In genomic region chrX:107666931-107667330, GRCh38 we compare ENCODE assay signal across 17 cellular contexts. TPM values are rescaled to one million over a fixed set of nuclear protein-coding genes. Genes with fewer than 3 reads are reported as not detected.
DNase-seq lines count a peak whose midpoint lies in the region; ATAC-seq and TF ChIP-seq lines count a peak whose summit lies in the region.
"Had no signal": no experiment of that assay in that cellular context is flagged by ENCODE, and none has a peak within 500 bp of the region (broad histone marks: within the 10 kb centered on the region; RNA-seq: fewer than 3 reads in every experiment).

No MANE protein-coding gene starts in this region.

- POLR2A ChIA-PET in CD4-positive, alpha-beta T cell (lab: Charles Lee), result no interaction called here
- POLR2A ChIA-PET in HEK293 (lab: Yijun Ruan, JAX), result no interaction called here

- DNase-seq in activated naive CD4-positive, alpha-beta T cell treated with anti-CD3 and anti-CD28 coated beads, Interleukin-2, amount 10 ng/mL, durations not matched to agents 7 days and 5 days, result no peak
- no peak for DNase-seq in activated naive CD4-positive, alpha-beta T cell treated with anti-CD3 and anti-CD28 coated beads, Interleukin-2, amount 50 U/mL, for 72 hours (ENCODE audit: low spot score in 2 of 2)
- no peak for DNase-seq in CD4-positive, alpha-beta T cell
- no peak for DNase-seq in SK-N-DZ (ENCODE audit: low spot score)
- DNase-seq: CD4-positive, CD25-positive, alpha-beta regulatory T cell; COR-L47; DMS153; DND-41; GM23248; H7; HCEC 1CT had no signal

- H3K4me3 Mint-ChIP-seq in activated naive CD4-positive, alpha-beta T cell treated with anti-CD3 and anti-CD28 coated beads, Interleukin-2, amount 10 ng/mL, durations not matched to agents 7 days and 5 days, result no peak overlapping the region
- no peak overlapping the region for H3K4me3 Mint-ChIP-seq in CD4-positive, alpha-beta T cell
- H3K4me3 Mint-ChIP-seq: B cell; CD4-positive, CD25-positive, alpha-beta regulatory T cell had no signal

- no peak for ATAC-seq in activated naive CD4-positive, alpha-beta T cell treated with anti-CD3 and anti-CD28 coated beads, Interleukin-2, amount 50 U/mL, for 72 hours
- ATAC-seq in CD4-positive, alpha-beta T cell (ENCODE audit: poor library complexity), result no peak
- no peak for ATAC-seq in HG03565 (IDR thresholded peaks at IDR 0.05; ENCODE audit: unreplicated experiment)

- intact Hi-C loops in CD4-positive, alpha-beta T cell (cut with DNase I, micrococcal nuclease), result no loop called here

- no peaks in the 10 kb centered on the region for H3K27me3 Mint-ChIP-seq in activated naive CD4-positive, alpha-beta T cell treated with anti-CD3 and anti-CD28 coated beads, Interleukin-2, amount 10 ng/mL, durations not matched to agents 7 days and 5 days
- no peaks in the 10 kb centered on the region for H3K27me3 Mint-ChIP-seq in CD4-positive, alpha-beta T cell
- H3K27me3 Mint-ChIP-seq: B cell; CD4-positive, CD25-positive, alpha-beta regulatory T cell had no signal

- no peaks in the 10 kb centered on the region for H3K27me3 ChIP-seq in CD4-positive, alpha-beta T cell (ENCODE audit: control insufficient read depth, insufficient read depth, low read length)

- H3K9me3 ChIP-seq in CD4-positive, alpha-beta T cell (ENCODE audit: control insufficient read depth, low read length), result no peaks in the 10 kb centered on the region
- H3K9me3 ChIP-seq in HEK293 (ENCODE audit: control insufficient read depth, insufficient read depth, low read depth, low read length), result no peaks in the 10 kb centered on the region
- H3K9me3 ChIP-seq: BLaER1 had no signal

- CTCF ChIA-PET in activated naive CD4-positive, alpha-beta T cell treated with anti-CD3 and anti-CD28 coated beads, Interleukin-2, amount 10 ng/mL, durations not matched to agents 7 days and 5 days (lab: Charles Lee), result interaction anchor here (1.1 kb wide), 1 partner anchor 51 kb away, joined by 3 read pairs; no protein-coding TSS in a partner anchor
- CTCF ChIA-PET in CD4-positive, alpha-beta T cell (lab: Charles Lee), result interaction anchor here (0.7 kb wide), 1 partner anchor 110 kb away, joined by 3 read pairs; the partner anchor contains the start of gene NCBP2L
- CTCF ChIA-PET in HEK293 (lab: Yijun Ruan, JAX), result interaction anchor here (0.6 to 2.2 kb wide), 4 partner anchors 12 to 110 kb away, joined by 3 to 11 read pairs (median 6); partner anchors contain the start of gene NCBP2L

- H3K4me1 Mint-ChIP-seq in activated naive CD4-positive, alpha-beta T cell treated with anti-CD3 and anti-CD28 coated beads, Interleukin-2, amount 10 ng/mL, durations not matched to agents 7 days and 5 days, result peaks cover 18% of the 10 kb centered on the region
- H3K4me1 Mint-ChIP-seq in CD4-positive, alpha-beta T cell (ENCODE audit: low read depth), result peaks cover 13% of the 10 kb centered on the region

- H3K4me3 ChIP-seq in HEK293 (ENCODE audit: low read depth, low read length), result no peak overlapping the region
- H3K4me3 ChIP-seq: BLaER1, GM23248 had no signal

- H3K27ac ChIP-seq in CD4-positive, alpha-beta T cell (ENCODE audit: low read depth, low read length), result no peak overlapping the region
- H3K27ac ChIP-seq in HEK293 (ENCODE audit: extremely low read depth, low read depth, low read length), result no peak overlapping the region
- H3K27ac ChIP-seq: 22Rv1, BLaER1, C4-2B, GM23248 had no signal

- no peaks in the 10 kb centered on the region for H3K9me3 Mint-ChIP-seq in activated naive CD4-positive, alpha-beta T cell treated with anti-CD3 and anti-CD28 coated beads, Interleukin-2, amount 10 ng/mL, durations not matched to agents 7 days and 5 days
- peaks cover 0 to 8% of the 10 kb centered on the region in 2 donors for H3K9me3 Mint-ChIP-seq in activated naive CD4-positive, alpha-beta T cell treated with anti-CD3 and anti-CD28 coated beads, Interleukin-2, amount 50 U/mL, for 72 hours
- no peaks in the 10 kb centered on the region for H3K9me3 Mint-ChIP-seq in CD4-positive, alpha-beta T cell

- peaks cover 6% of the 10 kb centered on the region for H3K36me3 Mint-ChIP-seq in activated naive CD4-positive, alpha-beta T cell treated with anti-CD3 and anti-CD28 coated beads, Interleukin-2, amount 10 ng/mL, durations not matched to agents 7 days and 5 days
- no peaks in the 10 kb centered on the region for H3K36me3 Mint-ChIP-seq in activated naive CD4-positive, alpha-beta T cell treated with anti-CD3 and anti-CD28 coated beads, Interleukin-2, amount 50 U/mL, for 72 hours
- peaks cover 9% of the 10 kb centered on the region for H3K36me3 Mint-ChIP-seq in CD4-positive, alpha-beta T cell (ENCODE audit: low read depth)

- H3K27ac Mint-ChIP-seq in activated naive CD4-positive, alpha-beta T cell treated with anti-CD3 and anti-CD28 coated beads, Interleukin-2, amount 10 ng/mL, durations not matched to agents 7 days and 5 days, result peak overlapping the region; percentile 35
- peak overlapping the region in 1 of 2 donors; percentile 45 for H3K27ac Mint-ChIP-seq in activated naive CD4-positive, alpha-beta T cell treated with anti-CD3 and anti-CD28 coated beads, Interleukin-2, amount 50 U/mL, for 72 hours
- peak overlapping the region; percentile 3 for H3K27ac Mint-ChIP-seq in CD4-positive, alpha-beta T cell
- H3K27ac Mint-ChIP-seq: B cell had no signal

- peaks cover 3% of the 10 kb centered on the region; the same call in 1 of the 2 replicates for H3K4me1 ChIP-seq in HEK293 (ENCODE audit: control insufficient read depth, insufficient read depth, low read length)

- peaks cover 0 to 5% of the 10 kb centered on the region in 2 experiments; a peak in 2 of 3 replicates for H3K36me3 ChIP-seq in HEK293 (ENCODE audit: control insufficient read depth in 2 of 2, insufficient read depth in 1 of 2, low read length in 2 of 2)
- H3K36me3 ChIP-seq: BLaER1 had no signal

- no peak for TF ChIP-seq CTCF in CD4-positive, alpha-beta T cell (IDR thresholded peaks at IDR 0.05)
- TF ChIP-seq CTCF in HEK293 (tag by site-specific recombination; IDR thresholded peaks at IDR 0.05), result no peak

TF ChIP-seq in HEK293, 187 proteins besides CTCF, POLR2A, EP300 and RAD21:
- TF ChIP-seq ZNF585B (tag by site-specific recombination; IDR thresholded peaks at IDR 0.05) (peak; percentile 44; the same call in 1 of the 2 replicates), PRDM6 (tag by site-specific recombination; IDR thresholded peaks at IDR 0.05) (no peak), MEIS1 (CRISPR knock-in tag; IDR thresholded peaks at IDR 0.05; ENCODE audit: borderline replicate concordance) (no peak), ZNF677 (tag by site-specific recombination; IDR thresholded peaks at IDR 0.05) (peak; percentile 99), HOXD13 (CRISPR knock-in tag; IDR thresholded peaks at IDR 0.05; ENCODE audit: borderline replicate concordance) (no peak)

RNA-seq across cellular contexts. Expression of gene PRPS1, which starts 38.6 kb away (rescaled TPM):
- 100 to 1,000 TPM; 107 to 135 TPM for total RNA-seq in activated naive CD4-positive, alpha-beta T cell treated with anti-CD3 and anti-CD28 coated beads, Interleukin-2, amount 50 U/mL, for 72 hours
- 10 to 100 TPM; 66.5 to 70.4 TPM for total RNA-seq in CD4-positive, alpha-beta T cell
- 119 and 144 TPM in 2 replicates for polyA plus RNA-seq in SK-N-DZ (2014; cell fraction: cytosol; rRNA removed)
- 47.8 and 56.1 TPM in 2 replicates for polyA plus RNA-seq in SK-N-DZ (2014; cell fraction: nucleus; rRNA removed)
